ENCODE assay signal across 20 cellular contexts in the genomic region with DNA sequence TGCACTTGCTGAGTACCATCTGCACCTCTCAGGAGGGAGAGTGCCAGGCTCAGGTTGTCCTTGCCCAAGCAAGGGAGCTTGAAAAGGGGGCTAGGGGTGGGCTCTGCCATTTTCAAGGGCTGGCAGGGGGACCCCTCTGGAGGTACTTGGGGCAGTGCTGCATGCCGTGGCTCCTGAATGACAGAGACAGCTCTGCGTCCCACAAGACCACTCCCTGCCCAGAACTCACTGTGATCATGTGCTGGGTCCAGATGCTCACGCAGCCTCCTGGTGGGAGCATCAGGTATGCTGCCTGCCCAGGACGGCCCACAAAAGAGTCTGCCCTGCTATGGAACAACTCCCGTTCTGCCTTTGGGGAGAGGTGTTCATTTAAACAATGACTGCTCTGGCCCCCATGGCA.
A peak's percentile ranks its signal among the peaks of the same experiment; 100 is the strongest.
DNase-seq lines count a peak whose midpoint lies in the region; TF ChIP-seq lines count a peak whose summit lies in the region.
"Had no signal": no experiment of that assay in that cellular context is flagged by ENCODE, and none has a peak within 500 bp of the region (broad histone marks: within the 10 kb centered on the region; RNA-seq: fewer than 3 reads in every experiment).

No MANE protein-coding gene starts in this region.

- no peaks in the 10 kb centered on the region for H3K36me3 ChIP-seq in H7 (replicated peaks; ENCODE audit: control insufficient read depth, insufficient read depth, low read length)
- H3K36me3 ChIP-seq: HAP-1 had no signal

- no peak for TF ChIP-seq POLR2A in erythroblast (IDR thresholded peaks at IDR 0.05; ENCODE audit: low read length)

- H3K27me3 ChIP-seq in H7 (ENCODE audit: control insufficient read depth, insufficient read depth, low read length), result no peaks in the 10 kb centered on the region

- intact Hi-C loops in posterior vena cava (cut with DNase I), result no loop called here

- DNase-seq in activated effector memory CD4-positive, alpha-beta T cell treated with anti-CD3 and anti-CD28 coated beads, Interleukin-2, amount 50 U/mL, for 16 hours, result peak; percentile 39
- no peak for DNase-seq in activated effector memory CD4-positive, alpha-beta T cell treated with Interleukin-2 at 50 U/mL for 16 hours
- DNase-seq in H7 (peak; percentile 42), ecto neural progenitor cell (ENCODE audit: low spot score) (peak; percentile 16), posterior vena cava (ENCODE audit: low spot score) (peak; percentile 51), erythroblast (lab: John Stamatoyannopoulos, UW) (no peak), SIG-M5 treated with dmso at 0.1 percent for 504 hours (lab: John Stamatoyannopoulos, UW; ENCODE audit: unreplicated experiment) (no peak), GM03348 (ENCODE audit: low spot score) (no peak)
- DNase-seq: ACHN, AML-193, DMS153, Kasumi-1, MM.1S, NCI-H1105 treated with DMSO at 0.1 percent for 48 hours, NCI-H1694 treated with DMSO at 0.1 percent for 48 hours, NCI-H2107, NCI-H2227 treated with DMSO at 0.1 percent for 48 hours, NCI-H524, PC-9 had no signal

- H3K4me3 ChIP-seq in H7 (ENCODE audit: insufficient read depth, low read depth, low read length), result no peak overlapping the region
- H3K4me3 ChIP-seq: HAP-1, PC-9 had no signal

Comparison
In these comparisons a context has a peak if more than half of its experiments do, and no peak if none do; other contexts are left out.
1. DNase-seq: peak in activated effector memory CD4-positive, alpha-beta T cell treated with anti-CD3 and anti-CD28 coated beads, Interleukin-2, amount 50 U/mL, for 16 hours (single experiment), H7 (single experiment), ecto neural progenitor cell (single experiment) and posterior vena cava (single experiment); none in activated effector memory CD4-positive, alpha-beta T cell treated with Interleukin-2 at 50 U/mL for 16 hours (single experiment), erythroblast (0 of 2), SIG-M5 treated with dmso at 0.1 percent for 504 hours (single experiment) and GM03348 (single experiment).